23 cellular contexts compared by ENCODE assay signal in the genomic region with DNA sequence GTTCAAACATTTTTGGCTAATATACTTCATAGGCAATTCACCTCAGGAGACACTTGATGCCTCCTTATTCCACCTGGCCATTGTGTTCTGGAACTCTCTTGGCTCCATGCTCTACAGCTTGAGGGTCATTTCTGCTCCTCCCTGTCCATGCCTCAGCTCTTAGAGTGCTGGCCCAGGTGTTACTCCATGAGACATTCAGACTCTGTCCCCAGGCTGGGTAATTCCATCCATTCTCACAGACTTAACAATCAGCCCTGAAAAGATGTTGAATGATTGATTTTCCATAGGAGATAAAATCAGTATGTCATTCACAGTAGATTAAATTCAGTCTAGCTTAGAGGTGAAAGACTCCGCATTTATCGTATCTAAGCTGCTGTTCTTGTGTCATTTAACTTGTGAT.
"Had no signal": no experiment of that assay in that cellular context is flagged by ENCODE, and none has a peak within 500 bp of the region (broad histone marks: within the 10 kb centered on the region; RNA-seq: fewer than 3 reads in every experiment).

No MANE protein-coding gene starts in this region.

- H3K9me3 ChIP-seq: Peyer's patch had no signal

- H3K4me1 ChIP-seq: Peyer's patch had no signal

- H3K4me2 ChIP-seq: KMS-11 had no signal

- H3K27ac ChIP-seq: HL-60, KMS-11, Peyer's patch had no signal

- H3K27me3 Mint-ChIP-seq: IgD-negative memory B cell had no signal

- DNase-seq: Kasumi-1; MM.1S; NCI-H1092 treated with DMSO at 0.1 percent for 48 hours; NCI-H1436; NCI-H1694; NCI-H187 treated with DMSO at 0.1 percent for 48 hours; NCI-H2029 treated with DMSO at 0.1 percent for 48 hours; NCI-H2227 treated with DMSO at 0.1 percent for 48 hours; NCI-H524; NCI-H69; NCI-H774; NK-92 treated with Interleukin-12 subunit alpha and Interleukin-12 subunit beta, amount 100 ng/mL, for 24 hours; PC-3; Peyer's patch; SIG-M5; T-helper 1 cell had no signal

- H3K36me3 ChIP-seq: Peyer's patch had no signal

- FAIRE-seq: HTR-8/SVneo, K562 had no signal

- H3K4me3 ChIP-seq: K562, Peyer's patch had no signal

- H3K4me3 Mint-ChIP-seq: IgD-negative memory B cell had no signal

- H3K36me3 Mint-ChIP-seq: IgD-negative memory B cell had no signal

- H3K27me3 ChIP-seq: Peyer's patch had no signal

- H3K9ac ChIP-seq: KMS-11 had no signal

- H3K27ac Mint-ChIP-seq: IgD-negative memory B cell had no signal

- ATAC-seq: K562, PC-3, Right ventricle myocardium inferior, SK-N-SH treated with all-trans-retinoic acid at 6 μM for 48 hours had no signal
